11 cellular contexts compared by ENCODE assay signal in genomic region chr3:129310111-129310601, GRCh38. TPM values are rescaled to one million over a fixed set of nuclear protein-coding genes. Genes with fewer than 3 reads are reported as not detected.
DNase-seq lines count a peak whose midpoint lies in the region; ATAC-seq and TF ChIP-seq lines count a peak whose summit lies in the region.
"Had no signal": no experiment of that assay in that cellular context is flagged by ENCODE, and none has a peak within 500 bp of the region (broad histone marks: within the 10 kb centered on the region; RNA-seq: fewer than 3 reads in every experiment).

No MANE protein-coding gene starts in this region.

- no peaks in the 10 kb centered on the region for H4K20me1 ChIP-seq in MM.1S (ENCODE audit: insufficient read depth, low read length)

- H3K9ac ChIP-seq in MM.1S (ENCODE audit: low read length) = peak overlapping the region; percentile 75

- ATAC-seq in GM21390 (IDR thresholded peaks at IDR 0.05; ENCODE audit: unreplicated experiment) (peak; percentile 34), GM21717 (IDR thresholded peaks at IDR 0.05; ENCODE audit: unreplicated experiment) (no peak)

- H3K4me1 ChIP-seq in MM.1S (ENCODE audit: low read length) (peaks cover 73% of the 10 kb centered on the region), esophagus (ENCODE audit: control insufficient read depth in 2 of 2, insufficient read depth in 2 of 2, low read length in 1 of 2) (peaks cover 3 to 21% of the 10 kb centered on the region in 2 donors)

- WGBS in esophagus, 2 donors = 42 to 47% methylated on average over 4 of the region's 4 CpGs

- DNase-seq in CD1c-positive myeloid dendritic cell (ENCODE audit: extremely low spot score) = peak; percentile 60
- DNase-seq in MM.1S = peak; percentile 96
- no peak for DNase-seq in DMS 273 treated with DMSO at 0.1 percent for 48 hours (lab: John Stamatoyannopoulos, UW)
- no peak for DNase-seq in D341Med (ENCODE audit: low spot score)
- DNase-seq in HCEC 1CT = no peak
- DNase-seq: glutamatergic neuron; NCI-H226; stimulated activated naive CD4-positive, alpha-beta T cell treated with Interleukin-2 at 50 U/mL for 16 hours had no signal

- H3K36me3 ChIP-seq in MM.1S (replicated peaks; ENCODE audit: insufficient read depth, low read length) (no peaks in the 10 kb centered on the region), esophagus (ENCODE audit: control insufficient read depth in 2 of 2, insufficient read depth in 2 of 2, low read length in 1 of 2) (peaks cover 0 to 2% of the 10 kb centered on the region in 2 donors)

- H3K4me3 ChIP-seq in MM.1S (ENCODE audit: low read length) = peak overlapping the region; percentile 11; the same call in 1 of the 2 replicates
- no peak overlapping the region for H3K4me3 ChIP-seq in esophagus (ENCODE audit: low read depth in 1 of 2, low read length in 2 of 2)

- H3K4me2 ChIP-seq in MM.1S (ENCODE audit: low read depth, low read length) = peak overlapping the region; percentile 59

- TF ChIP-seq CTCF in MM.1S (IDR thresholded peaks at IDR 0.05; ENCODE audit: low read length) = no peak

- peak overlapping the region; percentile 99 for H3K27ac ChIP-seq in MM.1S (ENCODE audit: low read length)
- peak overlapping the region; percentile 83 to 85 for H3K27ac ChIP-seq in esophagus (ENCODE audit: low read depth in 2 of 2, low read length in 1 of 2)

- H3K9me2 ChIP-seq in MM.1S (replicated peaks; ENCODE audit: insufficient read depth, low read length) = no peaks in the 10 kb centered on the region

- H3K27me3 ChIP-seq in MM.1S (replicated peaks; ENCODE audit: insufficient read depth, low read length) = no peaks in the 10 kb centered on the region
- H3K27me3 ChIP-seq in esophagus (ENCODE audit: control insufficient read depth in 1 of 2, insufficient read depth in 2 of 2, low read length in 2 of 2) = no peaks in the 10 kb centered on the region

- H3K9me3 ChIP-seq in MM.1S (replicated peaks; ENCODE audit: insufficient read depth, low read length) (no peaks in the 10 kb centered on the region), esophagus (ENCODE audit: control insufficient read depth in 2 of 2, insufficient read depth in 1 of 2, low read depth in 1 of 2, low read length in 1 of 2) (no peaks in the 10 kb centered on the region)

- no peak overlapping the region for H2AFZ ChIP-seq in MM.1S (ENCODE audit: low read length)

- H3F3A ChIP-seq in MM.1S (ENCODE audit: insufficient read depth, low read length) = peaks cover 74% of the 10 kb centered on the region

- H3K79me2 ChIP-seq in MM.1S (ENCODE audit: low read length) = peaks cover 12% of the 10 kb centered on the region

RNA-seq across cellular contexts. Expression of gene HMCES, which starts 31.5 kb away (rescaled TPM):
- 10 to 100 TPM; 26.3 to 31.3 TPM for polyA plus RNA-seq in esophagus

Comparison
In these comparisons a context has a peak if more than half of its experiments do, and no peak if none do; other contexts are left out.
1. DNase-seq: peak in CD1c-positive myeloid dendritic cell (single experiment) and MM.1S (single experiment); none in DMS 273 treated with DMSO at 0.1 percent for 48 hours (single experiment), D341Med (single experiment) and HCEC 1CT (single experiment).